Comparison of ENCODE assay signal across 24 cellular contexts in the genomic region with DNA sequence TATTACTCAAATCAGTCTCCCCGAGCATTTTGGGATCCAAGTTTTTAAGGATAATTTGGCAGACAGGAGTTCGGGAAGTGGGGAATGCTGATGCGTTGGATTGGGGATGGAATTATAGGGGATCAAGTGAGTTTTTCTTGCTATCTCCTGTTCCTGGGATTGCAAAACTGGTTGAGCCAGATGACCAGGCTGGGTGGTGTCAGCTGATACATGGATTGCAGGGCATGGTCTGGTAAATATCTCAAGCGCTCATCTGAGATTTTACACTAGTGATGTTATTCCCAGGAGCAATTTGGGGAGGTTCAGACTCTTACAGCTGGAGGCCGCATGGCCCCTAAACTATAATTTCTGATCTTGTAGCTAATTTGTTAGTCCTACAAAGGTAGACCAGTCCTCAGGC. TPM values are rescaled to one million over a fixed set of nuclear protein-coding genes. Genes with fewer than 3 reads are reported as not detected.
DNase-seq lines count a peak whose midpoint lies in the region; ATAC-seq and TF ChIP-seq lines count a peak whose summit lies in the region.
"Had no signal": no experiment of that assay in that cellular context is flagged by ENCODE, and none has a peak within 500 bp of the region (broad histone marks: within the 10 kb centered on the region; RNA-seq: fewer than 3 reads in every experiment).

No MANE protein-coding gene starts in this region.

- H3K27ac Mint-ChIP-seq in neural crest cell (ENCODE audit: unreplicated experiment): peak overlapping the region; percentile 7
- H3K27ac Mint-ChIP-seq: activated CD4-positive, alpha-beta memory T cell treated with anti-CD3 and anti-CD28 coated beads, Interleukin-2, amount 10 ng/mL, durations not matched to agents 7 days and 5 days had no signal

- H3K4me3 Mint-ChIP-seq in neural crest cell: no peak overlapping the region
- H3K4me3 Mint-ChIP-seq: activated CD4-positive, alpha-beta memory T cell treated with anti-CD3 and anti-CD28 coated beads, Interleukin-2, amount 10 ng/mL, durations not matched to agents 7 days and 5 days; naive B cell had no signal

- peaks cover 36% of the 10 kb centered on the region for H3K4me1 ChIP-seq in A673 (ENCODE audit: insufficient read depth, low read length, poor library complexity, severe bottlenecking)
- H3K4me1 ChIP-seq: left ventricle myocardium inferior had no signal

- no peak overlapping the region for H3K27ac ChIP-seq in A673 (ENCODE audit: low read depth, low read length, poor library complexity, severe bottlenecking)
- H3K27ac ChIP-seq: left ventricle myocardium inferior, sigmoid colon, tibial artery had no signal

- peak; percentile 2 for DNase-seq in NCI-H748 (lab: John Stamatoyannopoulos, UW; ENCODE audit: unreplicated experiment)
- no peak for DNase-seq in NCI-H748 treated with DMSO at 0.1 percent for 48 hours (lab: John Stamatoyannopoulos, UW)
- DNase-seq in fibroblast of mammary gland (ENCODE audit: low read depth): peak; percentile 72
- DNase-seq in neural crest cell (ENCODE audit: low read depth, low spot score): no peak
- DNase-seq in AG08396 (ENCODE audit: low spot score): no peak
- DNase-seq in A673 (ENCODE audit: low spot score): no peak
- DNase-seq in Ammon's horn (ENCODE audit: low spot score): no peak
- DNase-seq: 8988T; activated CD4-positive, alpha-beta memory T cell treated with anti-CD3 and anti-CD28 coated beads, Interleukin-2, amount 10 ng/mL, durations not matched to agents 7 days and 5 days; activated CD8-positive, alpha-beta memory T cell treated with anti-CD3 and anti-CD28 coated beads, Interleukin-2, amount 50 U/mL, for 4 hours; activated naive CD4-positive, alpha-beta T cell treated with Interleukin-2 at 50 U/mL for 16 hours; cerebellar nuclear complex; Karpas-422; left ventricle myocardium inferior; naive B cell; NCI-H2029; NCI-H526; SHP77 treated with DMSO at 0.1 percent for 48 hours; sigmoid colon; stimulated activated CD4-positive, alpha-beta T cell treated with anti-CD3 and anti-CD28 coated beads, Interleukin-15, amount 100 ng/mL, for 24 hours; stimulated activated CD4-positive, alpha-beta T cell treated with anti-CD3 and anti-CD28 coated beads, Interleukin-4, amount 100 ng/mL, for 4 hours; tibial artery had no signal

- H3K27me3 ChIP-seq in A673 (replicated peaks; ENCODE audit: insufficient read depth, low read depth, low read length, poor library complexity): no peaks in the 10 kb centered on the region
- H3K27me3 ChIP-seq: sigmoid colon, tibial artery had no signal

- no peaks in the 10 kb centered on the region for H3K9me3 ChIP-seq in A673 (ENCODE audit: low read depth, low read length, poor library complexity, severe bottlenecking)
- H3K9me3 ChIP-seq: left ventricle myocardium inferior, sigmoid colon, tibial artery had no signal

- ATAC-seq in HG03095 (IDR thresholded peaks at IDR 0.05; ENCODE audit: unreplicated experiment): no peak
- ATAC-seq: HepG2 had no signal

- peaks cover 10% of the 10 kb centered on the region for H3K36me3 Mint-ChIP-seq in neural crest cell (ENCODE audit: low read depth)
- H3K36me3 Mint-ChIP-seq: naive B cell had no signal

- no peaks in the 10 kb centered on the region for H3K27me3 Mint-ChIP-seq in neural crest cell (ENCODE audit: low read depth)

- intact Hi-C loops in A673 (cut with micrococcal nuclease; ENCODE audit: unreplicated experiment): no loop called here

- CTCF ChIA-PET in A673 (lab: Charles Lee): interaction anchor here (0.7 kb wide), 1 partner anchor 989 kb away, joined by 4 read pairs; no protein-coding TSS in a partner anchor

- H3K9me3 Mint-ChIP-seq in neural crest cell: peaks cover 3% of the 10 kb centered on the region
- H3K9me3 Mint-ChIP-seq: activated CD4-positive, alpha-beta memory T cell treated with anti-CD3 and anti-CD28 coated beads, Interleukin-2, amount 10 ng/mL, durations not matched to agents 7 days and 5 days had no signal

- peaks cover 5% of the 10 kb centered on the region for H3K4me1 Mint-ChIP-seq in neural crest cell
- H3K4me1 Mint-ChIP-seq: naive B cell had no signal

- TF ChIP-seq CTCF in fibroblast of mammary gland (conservative IDR thresholded peaks at IDR 0.05; ENCODE audit: control insufficient read depth, insufficient read depth, low read depth, low read length) (no peak), neural crest cell (conservative IDR thresholded peaks at IDR 0.05) (no peak), A673 (conservative IDR thresholded peaks at IDR 0.05; ENCODE audit: low read depth, low read length) (no peak)

- BruUV-seq in A673 (replicated peaks; lab: Mats Ljungman, UMichigan): no TSS peak

- H3K4me3 ChIP-seq in fibroblast of mammary gland (ENCODE audit: control insufficient read depth, low read depth, low read length) (no peak overlapping the region), A673 (ENCODE audit: low read depth, low read length, poor library complexity, severe bottlenecking) (no peak overlapping the region)
- H3K4me3 ChIP-seq: left ventricle myocardium inferior, sigmoid colon, tibial artery had no signal

- POLR2A ChIA-PET in A673 (lab: Charles Lee; ENCODE audit: low non-redundant PET): no interaction called here

- H3K36me3 ChIP-seq in A673 (ENCODE audit: insufficient read depth, low read length, poor library complexity, severe bottlenecking): no peaks in the 10 kb centered on the region
- H3K36me3 ChIP-seq: left ventricle myocardium inferior, sigmoid colon had no signal

RNA-seq across cellular contexts. Expression of gene ENPP1, which starts 54.7 kb away (rescaled TPM):
- 4.0 and 4.9 TPM in 2 replicates for total RNA-seq in neural crest cell
- total RNA-seq in A673 (2021): 19.5 and 20.5 TPM in 2 replicates

Comparison
In these comparisons a context has a peak if more than half of its experiments do, and no peak if none do; other contexts are left out.
1. DNase-seq: peak in NCI-H748 (single experiment) and fibroblast of mammary gland (single experiment); none in NCI-H748 treated with DMSO at 0.1 percent for 48 hours (single experiment), neural crest cell (single experiment), AG08396 (single experiment), A673 (single experiment) and Ammon's horn (single experiment).